Comparison of ENCODE assay signal across 8 cellular contexts in genomic region chr1:28668191-28668955, GRCh38. TPM values are rescaled to one million over a fixed set of nuclear protein-coding genes. Genes with fewer than 3 reads are reported as not detected.
A peak's percentile ranks its signal among the peaks of the same experiment; 100 is the strongest.
DNase-seq lines count a peak whose midpoint lies in the region; ATAC-seq and TF ChIP-seq lines count a peak whose summit lies in the region.

Gene GMEB1, plus strand, starts transcription at chr1:28668784. Its CDS starts 14,829 bp downstream, at chr1:28683613.

- H3K27ac ChIP-seq in GM23248 = peak within 1 kb of the TSS; percentile 95

- peak; percentile 92 for DNase-seq in DMS79 treated with DMSO at 0.1 percent for 48 hours (lab: John Stamatoyannopoulos, UW)
- peak; percentile 96 for DNase-seq in GM23248
- peak; percentile 80 for DNase-seq in LHCN-M2 (ENCODE audit: low read depth)
- peak; percentile 81 for DNase-seq in activated T-helper 9 cell treated with anti-CD3 and anti-CD28 coated beads, Interleukin-2, amount 50 U/mL, for 16 hours (ENCODE audit: low read depth)
- DNase-seq in fibroblast of peridontal ligament (ENCODE audit: extremely low read depth) = peak; percentile 72
- DNase-seq in natural killer cell = peak; percentile 85
- DNase-seq in stimulated activated naive B cell treated with anti-CD40 and anti-IgM and Interleukin-4, amounts not matched to agents 10 μg/mL and 1 μg/mL and 100 μg/mL, for 72 hours = peak; percentile 80

- no peaks in the 10 kb centered on the region for H4K20me1 ChIP-seq in GM23248 (ENCODE audit: insufficient read depth)

- TF ChIP-seq POLR2A in Raji (IDR thresholded peaks at IDR 0.05; ENCODE audit: insufficient read depth, low read depth, low read length) = peak; percentile 52

- no peaks in the 10 kb centered on the region for H3K36me3 ChIP-seq in GM23248 (ENCODE audit: low read depth)

- TF ChIP-seq CTCF in natural killer cell (IDR thresholded peaks at IDR 0.05) = no peak

- no peaks in the 10 kb centered on the region for H3K9me2 ChIP-seq in GM23248 (ENCODE audit: insufficient read depth)

- peak within 1 kb of the TSS; percentile 93 for H3K4me3 Mint-ChIP-seq in natural killer cell
- peak within 1 kb of the TSS; percentile 97 to 99 for H3K4me3 Mint-ChIP-seq in stimulated activated naive B cell treated with anti-CD40 and anti-IgM and Interleukin-4, amounts not matched to agents 10 μg/mL and 1 μg/mL and 100 μg/mL, for 72 hours

- in situ Hi-C loops in GM23248 (cut with MboI) = no loop called here

- H3K27me3 Mint-ChIP-seq in natural killer cell (ENCODE audit: low read depth in 2 of 2) = no peaks in the 10 kb centered on the region
- H3K27me3 Mint-ChIP-seq in stimulated activated naive B cell treated with anti-CD40 and anti-IgM and Interleukin-4, amounts not matched to agents 10 μg/mL and 1 μg/mL and 100 μg/mL, for 72 hours = no peaks in the 10 kb centered on the region

- no peaks in the 10 kb centered on the region for H3K9me3 Mint-ChIP-seq in natural killer cell
- H3K9me3 Mint-ChIP-seq in stimulated activated naive B cell treated with anti-CD40 and anti-IgM and Interleukin-4, amounts not matched to agents 10 μg/mL and 1 μg/mL and 100 μg/mL, for 72 hours = no peaks in the 10 kb centered on the region

- no peaks in the 10 kb centered on the region for H3K36me3 Mint-ChIP-seq in natural killer cell
- H3K36me3 Mint-ChIP-seq in stimulated activated naive B cell treated with anti-CD40 and anti-IgM and Interleukin-4, amounts not matched to agents 10 μg/mL and 1 μg/mL and 100 μg/mL, for 72 hours = peaks cover 2 to 11% of the 10 kb centered on the region in 2 donors

- peak within 1 kb of the TSS; percentile 96 for H2AFZ ChIP-seq in GM23248

- peak within 1 kb of the TSS; percentile 90 for H3K4me2 ChIP-seq in GM23248 (ENCODE audit: unreplicated experiment)

- 1 to 2% methylated on average over 31 to 50 of the region's 57 CpGs for WGBS in GM23248 (ENCODE audit: low coverage in 1 of 2, low lambda C conversion rate in 2 of 2, missing lambda C conversion rate in 2 of 2), 2 experiments

- peaks cover 14 to 15% of the 10 kb centered on the region in 2 donors for H3K4me1 Mint-ChIP-seq in natural killer cell
- peaks cover 5 to 8% of the 10 kb centered on the region in 2 donors for H3K4me1 Mint-ChIP-seq in stimulated activated naive B cell treated with anti-CD40 and anti-IgM and Interleukin-4, amounts not matched to agents 10 μg/mL and 1 μg/mL and 100 μg/mL, for 72 hours

- peaks cover 7% of the 10 kb centered on the region for H3K4me1 ChIP-seq in GM23248 (ENCODE audit: insufficient read depth)

- H3K27me3 ChIP-seq in GM23248 (replicated peaks; ENCODE audit: insufficient read depth) = no peaks in the 10 kb centered on the region

- H3K9me3 ChIP-seq in GM23248 (ENCODE audit: low read depth) = no peaks in the 10 kb centered on the region

- H3K9ac ChIP-seq in GM23248 = peak within 1 kb of the TSS; percentile 98

- no peaks in the 10 kb centered on the region; the same call in 1 of the 2 replicates for H3F3A ChIP-seq in GM23248 (ENCODE audit: insufficient read depth)

- H3K4me3 ChIP-seq in GM23248 = peak within 1 kb of the TSS; percentile 99

- peak; percentile 66 to 83 (median 78) for ATAC-seq in natural killer cell
- ATAC-seq in stimulated activated naive B cell treated with anti-CD40 and anti-IgM and Interleukin-4, amounts not matched to agents 10 μg/mL and 1 μg/mL and 100 μg/mL, for 72 hours (replicated peaks) = peak; percentile 77 to 79

- peak within 1 kb of the TSS; percentile 91 to 97 for H3K27ac Mint-ChIP-seq in natural killer cell
- peak within 1 kb of the TSS; percentile 97 for H3K27ac Mint-ChIP-seq in stimulated activated naive B cell treated with anti-CD40 and anti-IgM and Interleukin-4, amounts not matched to agents 10 μg/mL and 1 μg/mL and 100 μg/mL, for 72 hours

- intact Hi-C loops in natural killer cell (cut with micrococcal nuclease) = loop anchor here (1.0 to 2.0 kb wide), 3 partner anchors 20 to 68 kb away; partner anchors contain the start of genes RNU11, TAF12 and YTHDF2

- peaks cover 47% of the 10 kb centered on the region for H3K79me2 ChIP-seq in GM23248 (ENCODE audit: insufficient read depth)

RNA-seq across cellular contexts. Expression of gene GMEB1, which starts in this region (rescaled TPM):
- total RNA-seq in GM23248 (2014; rRNA removed; shearing (Covaris generic)) = 6.9 and 8.1 TPM in 2 replicates
- polyA plus RNA-seq in GM23248 (2016; fragmentation: Nextera tagmentation; extraction: Ambion mirVana) = 8.2 and 9.0 TPM in 2 replicates
- total RNA-seq in LHCN-M2 (2014; rRNA removed) = 8.5 and 8.7 TPM in 2 replicates
- polyA plus RNA-seq in LHCN-M2 (2012) = 6.8 TPM
- total RNA-seq in natural killer cell = 10 to 100 TPM; 26.1 to 29.1 (median 28.3) TPM

Comparison
In these comparisons a context has a peak if more than half of its experiments do, and no peak if none do; other contexts are left out.
1. Peak in every context shown above with its lines: DNase-seq, ATAC-seq, H3K4me3 ChIP-seq and H3K27ac ChIP-seq.